In the genomic region with DNA sequence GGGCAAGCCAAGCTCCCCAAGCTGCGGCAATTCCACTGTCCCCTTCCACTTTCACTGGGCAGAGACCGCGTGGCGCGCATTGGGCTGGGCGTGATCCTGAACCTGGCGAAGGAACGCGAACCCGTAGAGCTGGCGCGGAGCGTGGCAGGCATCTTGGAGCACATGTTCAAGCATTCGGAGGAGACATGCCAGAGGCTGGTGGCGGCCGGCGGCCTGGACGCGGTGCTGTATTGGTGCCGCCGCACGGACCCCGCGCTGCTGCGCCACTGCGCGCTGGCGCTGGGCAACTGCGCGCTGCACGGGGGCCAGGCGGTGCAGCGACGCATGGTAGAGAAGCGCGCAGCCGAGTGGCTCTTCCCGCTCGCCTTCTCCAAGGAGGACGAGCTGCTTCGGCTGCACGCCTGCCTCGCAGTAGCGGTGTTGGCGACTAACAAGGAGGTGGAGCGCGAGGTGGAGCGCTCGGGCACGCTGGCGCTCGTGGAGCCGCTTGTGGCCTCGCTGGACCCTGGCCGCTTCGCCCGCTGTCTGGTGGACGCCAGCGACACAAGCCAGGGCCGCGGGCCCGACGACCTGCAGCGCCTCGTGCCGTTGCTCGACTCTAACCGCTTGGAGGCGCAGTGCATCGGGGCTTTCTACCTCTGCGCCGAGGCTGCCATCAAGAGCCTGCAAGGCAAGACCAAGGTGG, we compare ENCODE assay signal across 11 cellular contexts. TPM values are rescaled to one million over a fixed set of nuclear protein-coding genes. Genes with fewer than 3 reads are reported as not detected.
DNase-seq lines count a peak whose midpoint lies in the region; ATAC-seq, FAIRE-seq and TF ChIP-seq lines count a peak whose summit lies in the region.
"Had no signal": no experiment of that assay in that cellular context is flagged by ENCODE, and none has a peak within 500 bp of the region (broad histone marks: within the 10 kb centered on the region; RNA-seq: fewer than 3 reads in every experiment).

No MANE protein-coding gene starts in this region.

- peaks cover 8% of the 10 kb centered on the region for H3K27me3 Mint-ChIP-seq in activated CD4-positive, alpha-beta T cell treated with anti-CD3 and anti-CD28 coated beads, Interleukin-2, amount 10 ng/mL, durations not matched to agents 24 days and 14 days
- peaks cover 62% of the 10 kb centered on the region for H3K27me3 Mint-ChIP-seq in astrocyte (ENCODE audit: low read depth, unreplicated experiment)
- H3K27me3 Mint-ChIP-seq in stimulated activated naive CD8-positive, alpha-beta T cell treated with anti-CD3 and anti-CD28 coated beads, Interleukin-15, amount 100 ng/mL, for 72 hours = peaks cover 8% of the 10 kb centered on the region
- H3K27me3 Mint-ChIP-seq: activated T-helper 17 cell treated with anti-CD3 and anti-CD28 coated beads, Interleukin-2, amount 50 U/mL, for 72 hours had no signal

- H3K4me1 Mint-ChIP-seq in activated CD4-positive, alpha-beta T cell treated with anti-CD3 and anti-CD28 coated beads, Interleukin-2, amount 10 ng/mL, durations not matched to agents 24 days and 14 days = peaks cover 23% of the 10 kb centered on the region
- no peaks in the 10 kb centered on the region for H3K4me1 Mint-ChIP-seq in astrocyte (ENCODE audit: low read depth, unreplicated experiment)
- peaks cover 34% of the 10 kb centered on the region for H3K4me1 Mint-ChIP-seq in stimulated activated naive CD8-positive, alpha-beta T cell treated with anti-CD3 and anti-CD28 coated beads, Interleukin-15, amount 100 ng/mL, for 72 hours

- H3K9me3 Mint-ChIP-seq in activated CD4-positive, alpha-beta T cell treated with anti-CD3 and anti-CD28 coated beads, Interleukin-2, amount 10 ng/mL, durations not matched to agents 24 days and 14 days = no peaks in the 10 kb centered on the region
- peaks cover 13% of the 10 kb centered on the region for H3K9me3 Mint-ChIP-seq in astrocyte (ENCODE audit: unreplicated experiment)
- no peaks in the 10 kb centered on the region for H3K9me3 Mint-ChIP-seq in stimulated activated naive CD8-positive, alpha-beta T cell treated with anti-CD3 and anti-CD28 coated beads, Interleukin-15, amount 100 ng/mL, for 72 hours
- H3K9me3 Mint-ChIP-seq: activated T-helper 17 cell treated with anti-CD3 and anti-CD28 coated beads, Interleukin-2, amount 50 U/mL, for 72 hours had no signal

- DNase-seq in activated CD4-positive, alpha-beta T cell treated with anti-CD3 and anti-CD28 coated beads, Interleukin-2, amount 10 ng/mL, durations not matched to agents 24 days and 14 days = peak; percentile 75
- no peak for DNase-seq in activated CD4-positive, alpha-beta T cell treated with anti-CD3 and anti-CD28 coated beads for 4 hours
- DNase-seq in astrocyte (ENCODE audit: low read depth) = no peak
- no peak for DNase-seq in kidney
- DNase-seq in stimulated activated naive CD8-positive, alpha-beta T cell treated with anti-CD3 and anti-CD28 coated beads, Interleukin-15, amount 100 ng/mL, for 72 hours = peak; percentile 29 to 36
- no peak for DNase-seq in lower leg skin (ENCODE audit: low spot score in 2 of 2)
- no peak for DNase-seq in activated CD4-positive, CD25-positive, alpha-beta regulatory T cell (lab: John Stamatoyannopoulos, UW)
- no peak for DNase-seq in NCI-H510A treated with DMSO at 0.1 percent for 48 hours (lab: John Stamatoyannopoulos, UW)

- peaks cover 18% of the 10 kb centered on the region for H3K36me3 Mint-ChIP-seq in activated CD4-positive, alpha-beta T cell treated with anti-CD3 and anti-CD28 coated beads, Interleukin-2, amount 10 ng/mL, durations not matched to agents 24 days and 14 days (ENCODE audit: low read depth)
- H3K36me3 Mint-ChIP-seq in astrocyte (ENCODE audit: low read depth, unreplicated experiment) = peaks cover 29% of the 10 kb centered on the region

- H4K20me1 ChIP-seq in astrocyte (ENCODE audit: insufficient read depth, low read length) = peaks cover 44% of the 10 kb centered on the region

- FAIRE-seq in astrocyte (lab: Jason Lieb, UNC) (no peak), kidney (lab: Jason Lieb, UNC) (no peak)
- FAIRE-seq: islet of Langerhans had no signal

- H3K4me1 ChIP-seq in astrocyte (ENCODE audit: insufficient read depth, low read length) = peaks cover 6% of the 10 kb centered on the region
- H3K4me1 ChIP-seq in kidney (ENCODE audit: control insufficient read depth in 1 of 2, insufficient read depth in 1 of 2, low read depth in 1 of 2, low read length in 2 of 2) = peaks cover 0 to 16% of the 10 kb centered on the region in 2 donors

- H3K79me2 ChIP-seq in astrocyte (ENCODE audit: insufficient read depth, low read length) = no peaks in the 10 kb centered on the region

- H3K4me3 ChIP-seq in astrocyte (ENCODE audit: insufficient read depth, low read depth, low read length) (no peak overlapping the region), kidney (ENCODE audit: low read length in 2 of 2) (peak overlapping the region in 1 of 2 donors; percentile 37), lower leg skin (ENCODE audit: low read depth, poor library complexity, severe bottlenecking) (no peak overlapping the region)

- intact Hi-C loops in activated CD4-positive, alpha-beta T cell treated with anti-CD3 and anti-CD28 coated beads, Interleukin-2, amount 10 ng/mL, durations not matched to agents 24 days and 14 days (cut with micrococcal nuclease) = no loop called here
- intact Hi-C loops in kidney (cut with DNase I) = no loop called here
- intact Hi-C loops in lower leg skin (cut with DNase I; ENCODE audit: low total_unique reads) = no loop called here

- H3K9me3 ChIP-seq in astrocyte (ENCODE audit: insufficient read depth, low read depth, low read length) (no peaks in the 10 kb centered on the region), kidney (ENCODE audit: control insufficient read depth in 1 of 2, low read length in 2 of 2) (no peaks in the 10 kb centered on the region)

- no peak for ATAC-seq in stimulated activated naive CD8-positive, alpha-beta T cell treated with anti-CD3 and anti-CD28 coated beads, Interleukin-15, amount 100 ng/mL, for 72 hours
- ATAC-seq: activated T-helper 17 cell treated with anti-CD3 and anti-CD28 coated beads, Interleukin-2, amount 50 U/mL, for 72 hours had no signal

- TF ChIP-seq POLR2A in lower leg skin (IDR thresholded peaks at IDR 0.05) = no peak

- TF ChIP-seq CTCF in astrocyte (IDR thresholded peaks at IDR 0.05; ENCODE audit: insufficient read depth, low read depth, low read length) (no peak), kidney (IDR thresholded peaks at IDR 0.05; ENCODE audit: borderline replicate concordance, extremely low read depth, insufficient read depth) (peak; percentile 27), lower leg skin (IDR thresholded peaks at IDR 0.05) (no peak)

- peak overlapping the region; percentile 41 for H2AFZ ChIP-seq in astrocyte (ENCODE audit: low read depth, low read length)

- H3K27me3 ChIP-seq in astrocyte (ENCODE audit: insufficient read depth, low read length) = no peaks in the 10 kb centered on the region

- H3K27ac ChIP-seq in astrocyte (ENCODE audit: low read depth, low read length) (no peak overlapping the region), kidney (ENCODE audit: low read depth in 2 of 2, low read length in 2 of 2) (no peak overlapping the region)
- H3K27ac ChIP-seq: HL-60 had no signal

- no peak overlapping the region for H3K9ac ChIP-seq in astrocyte (ENCODE audit: low read length)
- H3K9ac ChIP-seq in kidney (ENCODE audit: low read length in 2 of 2) = no peak overlapping the region

- H3K36me3 ChIP-seq in astrocyte (ENCODE audit: insufficient read depth, low read length) (no peaks in the 10 kb centered on the region), kidney (ENCODE audit: control insufficient read depth in 1 of 2, insufficient read depth in 2 of 2, low read length in 2 of 2) (no peaks in the 10 kb centered on the region)

- H3K4me2 ChIP-seq in astrocyte (ENCODE audit: low read length) = peak overlapping the region; percentile 69

- H3K4me3 Mint-ChIP-seq in activated CD4-positive, alpha-beta T cell treated with anti-CD3 and anti-CD28 coated beads, Interleukin-2, amount 10 ng/mL, durations not matched to agents 24 days and 14 days = peak overlapping the region; percentile 23
- no peak overlapping the region for H3K4me3 Mint-ChIP-seq in astrocyte (ENCODE audit: unreplicated experiment)
- H3K4me3 Mint-ChIP-seq in stimulated activated naive CD8-positive, alpha-beta T cell treated with anti-CD3 and anti-CD28 coated beads, Interleukin-15, amount 100 ng/mL, for 72 hours = peak overlapping the region; percentile 24 to 48
- H3K4me3 Mint-ChIP-seq: activated T-helper 17 cell treated with anti-CD3 and anti-CD28 coated beads, Interleukin-2, amount 50 U/mL, for 72 hours had no signal

- WGBS in lower leg skin, 2 donors = 34 to 49% methylated on average over 23 to 59 of the region's 72 CpGs

- H3K27ac Mint-ChIP-seq in activated CD4-positive, alpha-beta T cell treated with anti-CD3 and anti-CD28 coated beads, Interleukin-2, amount 10 ng/mL, durations not matched to agents 24 days and 14 days = no peak overlapping the region
- H3K27ac Mint-ChIP-seq in astrocyte (ENCODE audit: unreplicated experiment) = no peak overlapping the region
- H3K27ac Mint-ChIP-seq in stimulated activated naive CD8-positive, alpha-beta T cell treated with anti-CD3 and anti-CD28 coated beads, Interleukin-15, amount 100 ng/mL, for 72 hours = no peak overlapping the region
- H3K27ac Mint-ChIP-seq: activated T-helper 17 cell treated with anti-CD3 and anti-CD28 coated beads, Interleukin-2, amount 50 U/mL, for 72 hours had no signal

RNA-seq across cellular contexts. Expression of gene SARM1, which starts 9.8 kb away (rescaled TPM):
- 36.4 and 37.7 TPM in 2 replicates for total RNA-seq in activated CD4-positive, alpha-beta T cell treated with anti-CD3 and anti-CD28 coated beads, Interleukin-2, amount 10 ng/mL, durations not matched to agents 24 days and 14 days
- 12.8 and 14.4 TPM in 2 replicates for total RNA-seq in astrocyte
- total RNA-seq in kidney = 23.8 TPM
- 10.4 TPM for polyA plus RNA-seq in kidney (ENCODE audit: insufficient read depth, low read depth, low replicate concordance)
- total RNA-seq in lower leg skin = 10 to 100 TPM in 3 of 4 donors, 1 to 10 TPM in 1; 4.0 to 15.4 (median 12.1) TPM

RNA-seq across cellular contexts. Expression of gene VTN, which starts 11.2 kb away (rescaled TPM):
- 0.23 and 0.24 TPM in 2 replicates for total RNA-seq in activated CD4-positive, alpha-beta T cell treated with anti-CD3 and anti-CD28 coated beads, Interleukin-2, amount 10 ng/mL, durations not matched to agents 24 days and 14 days
- total RNA-seq in astrocyte (1.4 and 2.7 TPM in 2 replicates), kidney (0.98 TPM), lower leg skin (under 1 TPM in 1 of 4 donors, not detected in 3; 0.10 TPM)
- polyA plus RNA-seq in kidney (ENCODE audit: insufficient read depth, low read depth, low replicate concordance) = 3.5 TPM

RNA-seq across cellular contexts. Expression of gene SEBOX, which starts 16.3 kb away (rescaled TPM):
- not detected in 2 replicates for total RNA-seq in activated CD4-positive, alpha-beta T cell treated with anti-CD3 and anti-CD28 coated beads, Interleukin-2, amount 10 ng/mL, durations not matched to agents 24 days and 14 days
- total RNA-seq in astrocyte = not detected in 2 replicates
- not detected for total RNA-seq in kidney
- polyA plus RNA-seq in kidney (ENCODE audit: insufficient read depth, low read depth, low replicate concordance) = not detected
- not detected for total RNA-seq in lower leg skin
- total RNA-seq: activated T-helper 17 cell treated with anti-CD3 and anti-CD28 coated beads, Interleukin-2, amount 50 U/mL, for 72 hours had no signal

RNA-seq across cellular contexts. Expression of gene POLDIP2, which starts 24.0 kb away (rescaled TPM):
- 112 and 115 TPM in 2 replicates for total RNA-seq in activated CD4-positive, alpha-beta T cell treated with anti-CD3 and anti-CD28 coated beads, Interleukin-2, amount 10 ng/mL, durations not matched to agents 24 days and 14 days
- 78.6 and 79.1 TPM in 2 replicates for total RNA-seq in astrocyte
- 84.9 TPM for total RNA-seq in kidney
- 174 TPM for polyA plus RNA-seq in kidney (ENCODE audit: insufficient read depth, low read depth, low replicate concordance)
- total RNA-seq in lower leg skin = 10 to 100 TPM; 52.1 to 90.2 (median 73.7) TPM

RNA-seq across cellular contexts. Expression of gene SLC46A1, which starts 24.7 kb away (rescaled TPM):
- 7.0 and 7.9 TPM in 2 replicates for total RNA-seq in activated CD4-positive, alpha-beta T cell treated with anti-CD3 and anti-CD28 coated beads, Interleukin-2, amount 10 ng/mL, durations not matched to agents 24 days and 14 days
- 7.4 and 7.9 TPM in 2 replicates for total RNA-seq in astrocyte
- 14.7 TPM for total RNA-seq in kidney
- 9.7 TPM for polyA plus RNA-seq in kidney (ENCODE audit: insufficient read depth, low read depth, low replicate concordance)
- total RNA-seq in lower leg skin = 10 to 100 TPM in 1 of 4 donors, 1 to 10 TPM in 2, under 1 TPM in 1; 0.89 to 11.5 (median 4.5) TPM

Comparison
In these comparisons a context has a peak if more than half of its experiments do, and no peak if none do; other contexts are left out.
1. DNase-seq: peak in activated CD4-positive, alpha-beta T cell treated with anti-CD3 and anti-CD28 coated beads, Interleukin-2, amount 10 ng/mL, durations not matched to agents 24 days and 14 days (single experiment) and stimulated activated naive CD8-positive, alpha-beta T cell treated with anti-CD3 and anti-CD28 coated beads, Interleukin-15, amount 100 ng/mL, for 72 hours (2 of 2); none in activated CD4-positive, alpha-beta T cell treated with anti-CD3 and anti-CD28 coated beads for 4 hours (0 of 2), astrocyte (single experiment), kidney (single experiment), lower leg skin (0 of 2), activated CD4-positive, CD25-positive, alpha-beta regulatory T cell (0 of 4) and NCI-H510A treated with DMSO at 0.1 percent for 48 hours (single experiment).